In the genomic region with DNA sequence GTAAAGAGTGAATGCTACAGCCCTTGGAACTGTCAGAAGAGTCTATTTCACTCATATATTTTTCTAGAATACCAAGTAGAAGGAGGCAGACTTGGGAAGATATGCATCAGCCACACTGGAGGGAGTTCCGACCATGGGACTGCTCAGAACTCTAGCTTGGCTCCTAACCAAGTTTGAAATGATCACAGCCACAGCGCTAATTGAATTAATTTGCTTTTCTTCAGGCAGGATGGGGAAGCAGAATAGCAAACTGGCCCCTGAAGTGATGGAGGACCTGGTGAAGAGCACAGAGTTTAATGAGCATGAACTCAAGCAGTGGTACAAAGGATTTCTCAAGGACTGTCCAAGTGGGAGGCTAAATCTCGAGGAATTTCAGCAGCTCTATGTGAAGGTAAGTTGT, we compare ENCODE assay signal across 1 cellular context.
TF ChIP-seq lines count a peak whose summit lies in the region.

No MANE protein-coding gene starts in this region.

TF ChIP-seq in K562, 482 proteins besides CTCF, POLR2A, EP300 and RAD21 (continued from another document):
- TF ChIP-seq, protein P1, sequence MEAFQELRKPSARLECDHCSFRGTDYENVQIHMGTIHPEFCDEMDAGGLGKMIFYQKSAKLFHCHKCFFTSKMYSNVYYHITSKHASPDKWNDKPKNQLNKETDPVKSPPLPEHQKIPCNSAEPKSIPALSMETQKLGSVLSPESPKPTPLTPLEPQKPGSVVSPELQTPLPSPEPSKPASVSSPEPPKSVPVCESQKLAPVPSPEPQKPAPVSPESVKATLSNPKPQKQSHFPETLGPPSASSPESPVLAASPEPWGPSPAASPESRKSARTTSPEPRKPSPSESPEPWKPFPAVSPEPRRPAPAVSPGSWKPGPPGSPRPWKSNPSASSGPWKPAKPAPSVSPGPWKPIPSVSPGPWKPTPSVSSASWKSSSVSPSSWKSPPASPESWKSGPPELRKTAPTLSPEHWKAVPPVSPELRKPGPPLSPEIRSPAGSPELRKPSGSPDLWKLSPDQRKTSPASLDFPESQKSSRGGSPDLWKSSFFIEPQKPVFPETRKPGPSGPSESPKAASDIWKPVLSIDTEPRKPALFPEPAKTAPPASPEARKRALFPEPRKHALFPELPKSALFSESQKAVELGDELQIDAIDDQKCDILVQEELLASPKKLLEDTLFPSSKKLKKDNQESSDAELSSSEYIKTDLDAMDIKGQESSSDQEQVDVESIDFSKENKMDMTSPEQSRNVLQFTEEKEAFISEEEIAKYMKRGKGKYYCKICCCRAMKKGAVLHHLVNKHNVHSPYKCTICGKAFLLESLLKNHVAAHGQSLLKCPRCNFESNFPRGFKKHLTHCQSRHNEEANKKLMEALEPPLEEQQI (IDR thresholded peaks at IDR 0.05), result no peak
- no peak for TF ChIP-seq SRSF1 (IDR thresholded peaks at IDR 0.05; ENCODE audit: low read depth, low read length)
